ENCODE assay signal across 19 cellular contexts in genomic region chr18:51724790-51725721, GRCh38.
DNase-seq lines count a peak whose midpoint lies in the region; ATAC-seq and TF ChIP-seq lines count a peak whose summit lies in the region.
"Had no signal": no experiment of that assay in that cellular context is flagged by ENCODE, and none has a peak within 500 bp of the region (broad histone marks: within the 10 kb centered on the region; RNA-seq: fewer than 3 reads in every experiment).

No MANE protein-coding gene starts in this region.

- H3K36me3 Mint-ChIP-seq in WTC11, result no peaks in the 10 kb centered on the region
- H3K36me3 Mint-ChIP-seq: mesothelial cell of epicardium had no signal

- no peak overlapping the region for H4K8ac ChIP-seq in neuronal stem cell (ENCODE audit: low read depth, low read length)

- CTCF ChIA-PET in WTC11 (lab: Charles Lee), result no interaction called here

- no peak overlapping the region for H2BK12ac ChIP-seq in neuronal stem cell (ENCODE audit: low read length)

- no peak overlapping the region for H3K4me3 Mint-ChIP-seq in WTC11
- H3K4me3 Mint-ChIP-seq: activated B cell treated with CpG ODN at 0.5 μM for 24 hours; dendritic cell treated with granulocyte-macrophage colony-stimulating factor and Interleukin-4, amounts not matched to agents 40 ng/mL and 50 ng/mL, for 4 days; mesothelial cell of epicardium had no signal

- no peaks in the 10 kb centered on the region for H3K79me1 ChIP-seq in neuronal stem cell (ENCODE audit: low read depth, low read length)

- peak overlapping the region; percentile 92 for H3K27ac Mint-ChIP-seq in WTC11
- H3K27ac Mint-ChIP-seq: activated B cell treated with CpG ODN at 0.5 μM for 24 hours; dendritic cell treated with granulocyte-macrophage colony-stimulating factor and Interleukin-4, amounts not matched to agents 40 ng/mL and 50 ng/mL, for 4 days; mesothelial cell of epicardium had no signal

- H3K9ac ChIP-seq in neuronal stem cell (ENCODE audit: low read depth, low read length, poor library complexity), result no peak overlapping the region
- H3K9ac ChIP-seq: parathyroid adenoma, SK-N-SH had no signal

- no peaks in the 10 kb centered on the region for H3K27me3 ChIP-seq in neuronal stem cell (ENCODE audit: control insufficient read depth in 3 of 3, insufficient read depth in 3 of 3, low read depth in 1 of 3, low read length in 3 of 3)
- H3K27me3 ChIP-seq: tibial artery had no signal

- H2AK5ac ChIP-seq in neuronal stem cell (ENCODE audit: low read depth, low read length), result no peak overlapping the region

- peaks cover 6% of the 10 kb centered on the region; the same call in 1 of the 2 replicates for H3K9me3 Mint-ChIP-seq in WTC11
- H3K9me3 Mint-ChIP-seq: mesothelial cell of epicardium had no signal

- H3K4me2 ChIP-seq in neuronal stem cell (ENCODE audit: insufficient read depth, low read length, poor library complexity, severe bottlenecking), result no peak overlapping the region
- H3K4me2 ChIP-seq: SK-N-SH had no signal

- H3K4me1 Mint-ChIP-seq in WTC11, result peaks cover 14% of the 10 kb centered on the region
- H3K4me1 Mint-ChIP-seq: mesothelial cell of epicardium had no signal

- ATAC-seq in HG03095 (IDR thresholded peaks at IDR 0.05; ENCODE audit: unreplicated experiment), result peak; percentile 48
- peak; percentile 72 for ATAC-seq in WTC11
- ATAC-seq: HCT116 had no signal

- no peaks in the 10 kb centered on the region for H3K4me1 ChIP-seq in neuronal stem cell (ENCODE audit: control insufficient read depth in 2 of 2, insufficient read depth in 1 of 2, low read depth in 1 of 2, low read length in 2 of 2)
- H3K4me1 ChIP-seq: parathyroid adenoma, tibial artery had no signal

- H4K91ac ChIP-seq in neuronal stem cell (ENCODE audit: low read depth, low read length, poor library complexity), result no peak overlapping the region

- no peak overlapping the region for H3K14ac ChIP-seq in neuronal stem cell (ENCODE audit: low read length)

- no peak overlapping the region for H3K4me3 ChIP-seq in neuronal stem cell (ENCODE audit: low read length in 2 of 2)
- H3K4me3 ChIP-seq: tibial artery had no signal

- no peak overlapping the region for H3K4ac ChIP-seq in neuronal stem cell (ENCODE audit: low read length)

- no peak overlapping the region for H3K18ac ChIP-seq in neuronal stem cell (ENCODE audit: low read length)

- H3K36me3 ChIP-seq in neuronal stem cell (replicated peaks in 1 of 2; ENCODE audit: control insufficient read depth in 2 of 2, insufficient read depth in 2 of 2, low read length in 2 of 2), result no peaks in the 10 kb centered on the region
- H3K36me3 ChIP-seq: tibial artery had no signal

- no peaks in the 10 kb centered on the region for H3K27me3 Mint-ChIP-seq in WTC11 (ENCODE audit: low read depth)
- H3K27me3 Mint-ChIP-seq: activated B cell treated with CpG ODN at 0.5 μM for 24 hours; dendritic cell treated with granulocyte-macrophage colony-stimulating factor and Interleukin-4, amounts not matched to agents 40 ng/mL and 50 ng/mL, for 4 days had no signal

- POLR2A ChIA-PET in WTC11 (lab: Charles Lee), result no interaction called here

- TF ChIP-seq CTCF in WTC11 (IDR thresholded peaks at IDR 0.05), result no peak

- H2BK15ac ChIP-seq in neuronal stem cell (ENCODE audit: low read length), result no peak overlapping the region

- H3K27ac ChIP-seq in neuronal stem cell (replicated peaks; ENCODE audit: low read length), result no peak overlapping the region
- H3K27ac ChIP-seq: 22Rv1, parathyroid adenoma, tibial artery had no signal

- H3K9me3 ChIP-seq in neuronal stem cell (replicated peaks in 1 of 2; ENCODE audit: control insufficient read depth in 2 of 2, insufficient read depth in 1 of 2, low read depth in 1 of 2, low read length in 2 of 2), result no peaks in the 10 kb centered on the region
- H3K9me3 ChIP-seq: SK-N-SH, tibial artery had no signal

- H2BK120ac ChIP-seq in neuronal stem cell (ENCODE audit: low read depth, low read length), result no peak overlapping the region

- WGBS in neuronal stem cell (ENCODE audit: extremely low coverage in 2 of 2, insufficient read length in 2 of 2, insufficient replicate concordance in 1 of 2), 2 donors, result no CpG with 5 or more reads among the region's 9 CpGs

- DNase-seq in DMS 273 (lab: John Stamatoyannopoulos, UW; ENCODE audit: unreplicated experiment), result peak; percentile 7
- no peak for DNase-seq in DMS 273 treated with DMSO at 0.1 percent for 48 hours (lab: John Stamatoyannopoulos, UW)
- no peak for DNase-seq in WTC11 (ENCODE audit: low spot score)
- DNase-seq in neuronal stem cell (ENCODE audit: low spot score), result no peak
- DNase-seq in NCI-H146 (lab: John Stamatoyannopoulos, UW), result no peak
- no peak for DNase-seq in NCI-H1048 (lab: John Stamatoyannopoulos, UW)
- no peak for DNase-seq in NAMALWA (ENCODE audit: low spot score)
- DNase-seq: activated B cell treated with CpG ODN at 0.5 μM for 24 hours; Calu3; NCI-H2029; SK-N-SH; stimulated activated CD4-positive, alpha-beta T cell treated with anti-CD3 and anti-CD28 coated beads, Interleukin-15, amount 100 ng/mL, for 24 hours; tibial artery had no signal

- peak overlapping the region; percentile 49 for H2AFZ ChIP-seq in neuronal stem cell (ENCODE audit: low read length)
- H2AFZ ChIP-seq: parathyroid adenoma had no signal

- no peak overlapping the region for H2BK5ac ChIP-seq in neuronal stem cell (ENCODE audit: low read length)

- H3K23ac ChIP-seq in neuronal stem cell (ENCODE audit: low read depth, low read length, poor library complexity), result no peak overlapping the region

TF ChIP-seq in WTC11, 78 proteins besides CTCF, POLR2A, EP300 and RAD21:
- TF ChIP-seq NFE2L1 (CRISPR knock-in tag; IDR thresholded peaks at IDR 0.05) (0 out of 2 replicates have a peak, but pooled peaks have one; percentile 43), PRRX2 (CRISPR knock-in tag; IDR thresholded peaks at IDR 0.05) (no peak)
- TF ChIP-seq, protein P1, sequence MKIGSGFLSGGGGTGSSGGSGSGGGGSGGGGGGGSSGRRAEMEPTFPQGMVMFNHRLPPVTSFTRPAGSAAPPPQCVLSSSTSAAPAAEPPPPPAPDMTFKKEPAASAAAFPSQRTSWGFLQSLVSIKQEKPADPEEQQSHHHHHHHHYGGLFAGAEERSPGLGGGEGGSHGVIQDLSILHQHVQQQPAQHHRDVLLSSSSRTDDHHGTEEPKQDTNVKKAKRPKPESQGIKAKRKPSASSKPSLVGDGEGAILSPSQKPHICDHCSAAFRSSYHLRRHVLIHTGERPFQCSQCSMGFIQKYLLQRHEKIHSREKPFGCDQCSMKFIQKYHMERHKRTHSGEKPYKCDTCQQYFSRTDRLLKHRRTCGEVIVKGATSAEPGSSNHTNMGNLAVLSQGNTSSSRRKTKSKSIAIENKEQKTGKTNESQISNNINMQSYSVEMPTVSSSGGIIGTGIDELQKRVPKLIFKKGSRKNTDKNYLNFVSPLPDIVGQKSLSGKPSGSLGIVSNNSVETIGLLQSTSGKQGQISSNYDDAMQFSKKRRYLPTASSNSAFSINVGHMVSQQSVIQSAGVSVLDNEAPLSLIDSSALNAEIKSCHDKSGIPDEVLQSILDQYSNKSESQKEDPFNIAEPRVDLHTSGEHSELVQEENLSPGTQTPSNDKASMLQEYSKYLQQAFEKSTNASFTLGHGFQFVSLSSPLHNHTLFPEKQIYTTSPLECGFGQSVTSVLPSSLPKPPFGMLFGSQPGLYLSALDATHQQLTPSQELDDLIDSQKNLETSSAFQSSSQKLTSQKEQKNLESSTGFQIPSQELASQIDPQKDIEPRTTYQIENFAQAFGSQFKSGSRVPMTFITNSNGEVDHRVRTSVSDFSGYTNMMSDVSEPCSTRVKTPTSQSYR (CRISPR knock-in tag; IDR thresholded peaks at IDR 0.05), result no peak
